Comparison of ENCODE assay signal across 9 cellular contexts in the genomic region with DNA sequence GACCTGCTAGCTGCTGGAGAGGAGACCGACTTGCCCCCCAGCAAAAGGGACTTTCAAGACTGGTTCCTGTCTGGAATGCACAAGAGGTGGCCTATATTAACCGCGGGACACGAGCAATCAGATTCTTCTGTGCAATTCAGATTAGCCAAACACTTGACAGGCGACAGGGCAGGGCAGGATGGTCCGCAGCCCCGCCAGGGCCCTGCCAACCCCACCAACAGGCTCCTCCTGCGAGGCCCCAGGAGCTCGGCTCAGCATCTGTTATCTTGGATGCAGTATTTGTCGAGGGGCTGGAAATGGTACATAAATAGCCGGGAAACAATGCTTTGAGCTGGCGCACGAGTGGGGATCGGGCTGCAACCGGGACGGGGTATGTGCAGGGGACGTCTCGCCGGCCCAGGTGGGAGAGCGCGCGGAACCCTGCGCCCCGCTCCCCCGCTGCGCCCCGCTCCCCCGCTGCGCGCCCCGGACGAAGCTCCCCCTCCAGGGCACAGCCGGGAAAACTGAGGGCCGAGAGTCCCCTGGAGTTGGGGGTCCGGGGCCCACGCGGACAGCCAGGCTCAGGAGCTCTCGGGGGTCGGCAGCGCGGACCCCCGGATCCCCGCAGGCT. TPM values are rescaled to one million over a fixed set of nuclear protein-coding genes. Genes with fewer than 3 reads are reported as not detected.
DNase-seq lines count a peak whose midpoint lies in the region; ATAC-seq lines count a peak whose summit lies in the region.
"Had no signal": no experiment of that assay in that cellular context is flagged by ENCODE, and none has a peak within 500 bp of the region (broad histone marks: within the 10 kb centered on the region; RNA-seq: fewer than 3 reads in every experiment).

No MANE protein-coding gene starts in this region.

- H3K4me3 Mint-ChIP-seq in activated CD4-positive, alpha-beta T cell treated with anti-CD3 and anti-CD28 coated beads, Interleukin-2, amount 10 ng/mL, durations not matched to agents 24 days and 14 days = peak overlapping the region; percentile 64
- H3K4me3 Mint-ChIP-seq in activated T-helper 17 cell treated with anti-CD3 and anti-CD28 coated beads, Interleukin-2, amount 50 U/mL, for 72 hours = peak overlapping the region; percentile 58

- DNase-seq in activated CD4-positive, alpha-beta T cell treated with anti-CD3 and anti-CD28 coated beads, Interleukin-2, amount 10 ng/mL, durations not matched to agents 24 days and 14 days = no peak
- DNase-seq in activated CD4-positive, alpha-beta T cell treated with anti-CD3 and anti-CD28 coated beads, Interleukin-2, amount 50 U/mL, for 4 hours = no peak
- DNase-seq in mucosa of gallbladder (ENCODE audit: low spot score) = no peak
- no peak for DNase-seq in putamen (ENCODE audit: low spot score)
- no peak for DNase-seq in GDM1 (lab: John Stamatoyannopoulos, UW)

- H3K36me3 Mint-ChIP-seq in activated CD4-positive, alpha-beta T cell treated with anti-CD3 and anti-CD28 coated beads, Interleukin-2, amount 10 ng/mL, durations not matched to agents 24 days and 14 days (ENCODE audit: low read depth) = no peaks in the 10 kb centered on the region
- H3K36me3 Mint-ChIP-seq in activated T-helper 17 cell treated with anti-CD3 and anti-CD28 coated beads, Interleukin-2, amount 50 U/mL, for 72 hours (ENCODE audit: low read depth) = no peaks in the 10 kb centered on the region

- H3K36me3 ChIP-seq in iPS-20b (ENCODE audit: insufficient read depth, low read depth, low read length) = no peaks in the 10 kb centered on the region
- no peaks in the 10 kb centered on the region for H3K36me3 ChIP-seq in stomach smooth muscle (ENCODE audit: control insufficient read depth in 2 of 2, insufficient read depth in 2 of 2, low read length in 2 of 2)

- no peaks in the 10 kb centered on the region for H3K9me3 Mint-ChIP-seq in activated CD4-positive, alpha-beta T cell treated with anti-CD3 and anti-CD28 coated beads, Interleukin-2, amount 10 ng/mL, durations not matched to agents 24 days and 14 days
- H3K9me3 Mint-ChIP-seq in activated T-helper 17 cell treated with anti-CD3 and anti-CD28 coated beads, Interleukin-2, amount 50 U/mL, for 72 hours = no peaks in the 10 kb centered on the region

- peaks cover 25% of the 10 kb centered on the region for H3K27me3 Mint-ChIP-seq in activated CD4-positive, alpha-beta T cell treated with anti-CD3 and anti-CD28 coated beads, Interleukin-2, amount 10 ng/mL, durations not matched to agents 24 days and 14 days
- peaks cover 15% of the 10 kb centered on the region for H3K27me3 Mint-ChIP-seq in activated T-helper 17 cell treated with anti-CD3 and anti-CD28 coated beads, Interleukin-2, amount 50 U/mL, for 72 hours

- peaks cover 3% of the 10 kb centered on the region for H3K4me1 Mint-ChIP-seq in activated CD4-positive, alpha-beta T cell treated with anti-CD3 and anti-CD28 coated beads, Interleukin-2, amount 10 ng/mL, durations not matched to agents 24 days and 14 days
- peaks cover 6% of the 10 kb centered on the region for H3K4me1 Mint-ChIP-seq in activated T-helper 17 cell treated with anti-CD3 and anti-CD28 coated beads, Interleukin-2, amount 50 U/mL, for 72 hours

- no peak for ATAC-seq in activated T-helper 17 cell treated with anti-CD3 and anti-CD28 coated beads, Interleukin-2, amount 50 U/mL, for 72 hours (replicated peaks)

- H3K4me3 ChIP-seq in iPS-20b (ENCODE audit: low read length) (peak overlapping the region; percentile 81), stomach smooth muscle (ENCODE audit: low read length in 2 of 2) (peak overlapping the region; percentile 63 to 74)

- no peaks in the 10 kb centered on the region for H3K4me1 ChIP-seq in iPS-20b (ENCODE audit: insufficient read depth, low read length)
- peaks cover 20% of the 10 kb centered on the region for H3K4me1 ChIP-seq in stomach smooth muscle (ENCODE audit: control insufficient read depth, insufficient read depth, low read length)

- intact Hi-C loops in activated CD4-positive, alpha-beta T cell treated with anti-CD3 and anti-CD28 coated beads, Interleukin-2, amount 10 ng/mL, durations not matched to agents 24 days and 14 days (cut with micrococcal nuclease) = loop anchor here (2.0 to 10.0 kb wide), 3 partner anchors 52 to 268 kb away; no protein-coding TSS in a partner anchor

- H3K27ac ChIP-seq in iPS-20b (ENCODE audit: low read length) = no peak overlapping the region
- peak overlapping the region; percentile 62 for H3K27ac ChIP-seq in stomach smooth muscle (ENCODE audit: low read length)

- H3K27me3 ChIP-seq in iPS-20b (ENCODE audit: insufficient read depth, low read length) = peaks cover 14% of the 10 kb centered on the region; the same call in 1 of the 2 replicates
- no peaks in the 10 kb centered on the region for H3K27me3 ChIP-seq in stomach smooth muscle (ENCODE audit: control insufficient read depth in 1 of 2, insufficient read depth in 2 of 2, low read length in 2 of 2)

- H3K9me3 ChIP-seq in iPS-20b (ENCODE audit: insufficient read depth, low read depth, low read length) (no peaks in the 10 kb centered on the region), stomach smooth muscle (ENCODE audit: control insufficient read depth in 2 of 2, low read length in 2 of 2) (no peaks in the 10 kb centered on the region)

- H3K27ac Mint-ChIP-seq in activated CD4-positive, alpha-beta T cell treated with anti-CD3 and anti-CD28 coated beads, Interleukin-2, amount 10 ng/mL, durations not matched to agents 24 days and 14 days = no peak overlapping the region
- H3K27ac Mint-ChIP-seq in activated T-helper 17 cell treated with anti-CD3 and anti-CD28 coated beads, Interleukin-2, amount 50 U/mL, for 72 hours = no peak overlapping the region

- H3K9ac ChIP-seq in iPS-20b (ENCODE audit: low read depth, low read length) (peak overlapping the region; percentile 76; the same call in 1 of the 2 replicates), stomach smooth muscle (ENCODE audit: low read length in 2 of 2) (peak overlapping the region; percentile 26 to 36)

RNA-seq across cellular contexts. Expression of gene RADIL, which starts 0.7 kb away (rescaled TPM):
- 0.14 and 0.26 TPM in 2 replicates for total RNA-seq in activated CD4-positive, alpha-beta T cell treated with anti-CD3 and anti-CD28 coated beads, Interleukin-2, amount 10 ng/mL, durations not matched to agents 24 days and 14 days
- total RNA-seq in activated T-helper 17 cell treated with anti-CD3 and anti-CD28 coated beads, Interleukin-2, amount 50 U/mL, for 72 hours = under 1 TPM; 0.08 to 0.56 TPM
- 2.4 TPM for total RNA-seq in mucosa of gallbladder

RNA-seq across cellular contexts. Expression of gene PAPOLB, which starts 21.0 kb away (rescaled TPM):
- not detected in 2 replicates for total RNA-seq in activated CD4-positive, alpha-beta T cell treated with anti-CD3 and anti-CD28 coated beads, Interleukin-2, amount 10 ng/mL, durations not matched to agents 24 days and 14 days
- not detected for total RNA-seq in activated T-helper 17 cell treated with anti-CD3 and anti-CD28 coated beads, Interleukin-2, amount 50 U/mL, for 72 hours
- 0.14 TPM for total RNA-seq in mucosa of gallbladder
- total RNA-seq: activated CD8-positive, alpha-beta memory T cell treated with anti-CD3 and anti-CD28 coated beads for 36 hours had no signal
